11 cellular contexts compared by ENCODE assay signal in the genomic region with DNA sequence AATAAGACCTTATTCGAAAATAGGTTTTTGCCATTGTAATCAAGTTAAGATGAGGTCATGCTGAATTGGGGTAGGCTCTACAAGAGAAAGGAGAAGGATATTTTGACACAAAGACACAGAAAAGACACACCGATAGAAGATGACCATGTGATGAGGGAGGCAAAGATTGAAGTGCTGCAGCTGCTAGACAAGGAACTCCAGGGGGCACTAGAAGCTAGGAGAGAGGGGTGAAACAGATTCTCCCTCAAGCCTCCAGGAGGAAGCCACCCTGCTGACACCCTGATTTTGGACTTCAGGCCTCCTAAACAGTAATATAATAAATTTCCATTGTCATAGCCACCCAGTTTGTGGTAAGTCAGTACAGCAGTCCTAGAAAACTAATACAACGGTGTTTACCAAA.
DNase-seq lines count a peak whose midpoint lies in the region; ATAC-seq, FAIRE-seq and TF ChIP-seq lines count a peak whose summit lies in the region.
"Had no signal": no experiment of that assay in that cellular context is flagged by ENCODE, and none has a peak within 500 bp of the region (broad histone marks: within the 10 kb centered on the region; RNA-seq: fewer than 3 reads in every experiment).

No MANE protein-coding gene starts in this region.

- TF ChIP-seq POLR2A in H54 (IDR thresholded peaks at IDR 0.05; ENCODE audit: low read depth, low read length), result no peak

- no peaks in the 10 kb centered on the region for H3K36me3 ChIP-seq in bronchial epithelial cell (ENCODE audit: control insufficient read depth, insufficient read depth, low read length)
- H3K36me3 ChIP-seq: HAP-1 had no signal

- no peak for ATAC-seq in HG03521 (IDR thresholded peaks at IDR 0.05; ENCODE audit: unreplicated experiment)
- ATAC-seq: effector memory CD8-positive, alpha-beta T cell; stimulated activated memory B cell treated with anti-CD40 and anti-IgM and Interleukin-4, amounts not matched to agents 10 μg/mL and 1 μg/mL and 100 μg/mL, for 72 hours had no signal

- peak; percentile 6 for DNase-seq in SIG-M5 treated with dmso at 0.1 percent for 504 hours (lab: John Stamatoyannopoulos, UW; ENCODE audit: unreplicated experiment)
- DNase-seq in SIG-M5 (lab: John Stamatoyannopoulos, UW), result no peak
- DNase-seq in NCI-H1092 (lab: John Stamatoyannopoulos, UW), result peak; percentile 12
- DNase-seq in bronchial epithelial cell (ENCODE audit: low read depth), result peak; percentile 30
- no peak for DNase-seq in UCSD-AML1 (lab: John Stamatoyannopoulos, UW; ENCODE audit: unreplicated experiment)
- DNase-seq in H54 (ENCODE audit: insufficient read length, low spot score), result no peak
- DNase-seq in midbrain (lab: John Stamatoyannopoulos, UW), result no peak
- DNase-seq: effector memory CD8-positive, alpha-beta T cell had no signal

- H3K27me3 ChIP-seq in bronchial epithelial cell (ENCODE audit: control insufficient read depth, insufficient read depth, low read length), result no peaks in the 10 kb centered on the region

- TF ChIP-seq CTCF in bronchial epithelial cell (IDR thresholded peaks at IDR 0.05; ENCODE audit: insufficient read depth, low read length, severe bottlenecking), result peak; percentile 21

- H3K4me3 ChIP-seq in bronchial epithelial cell (ENCODE audit: low read depth, low read length), result no peak overlapping the region
- H3K4me3 ChIP-seq: HAP-1 had no signal

- FAIRE-seq in bronchial epithelial cell (lab: Jason Lieb, UNC) (no peak), H54 (lab: Jason Lieb, UNC) (no peak)

Comparison
In these comparisons a context has a peak if more than half of its experiments do, and no peak if none do; other contexts are left out.
1. DNase-seq: peak in SIG-M5 treated with dmso at 0.1 percent for 504 hours (single experiment), NCI-H1092 (single experiment) and bronchial epithelial cell (single experiment); none in SIG-M5 (single experiment), UCSD-AML1 (single experiment), H54 (single experiment) and midbrain (single experiment).